Comparison of ENCODE assay signal across 1 cellular context in genomic region chr19:16542045-16542893, GRCh38.
TF ChIP-seq lines count a peak whose summit lies in the region.

Gene CHERP, minus strand, starts transcription at chr19:16542437. Its CDS starts 59 bp downstream, at chr19:16542378.

TF ChIP-seq in GM12878, 131 proteins besides CTCF, POLR2A, EP300 and RAD21 (continued from another document and continues in another):
- no peak for TF ChIP-seq KAT2A (conservative IDR thresholded peaks at IDR 0.05; ENCODE audit: control insufficient read depth, low read depth, low read length)
- TF ChIP-seq ZSCAN29 (IDR thresholded peaks at IDR 0.05) = no peak
- TF ChIP-seq CBX5 (IDR thresholded peaks at IDR 0.05; ENCODE audit: low read depth) = no peak
- peak; percentile 94; the same call in 1 of the 2 replicates for TF ChIP-seq BACH1 (IDR thresholded peaks at IDR 0.05; ENCODE audit: borderline replicate concordance)
- no peak for TF ChIP-seq PBX3 (IDR thresholded peaks at IDR 0.05; ENCODE audit: insufficient replicate concordance, low read depth, low read length)
- TF ChIP-seq ZBTB4 (CRISPR knock-in tag; IDR thresholded peaks at IDR 0.05) = 0 out of 2 replicates have a peak, but pooled peaks have one; percentile 21
- no peak for TF ChIP-seq ZNF622 (IDR thresholded peaks at IDR 0.05)
- TF ChIP-seq CUX1 (IDR thresholded peaks at IDR 0.05; ENCODE audit: insufficient replicate concordance, low read depth, low read length) = no peak
- TF ChIP-seq HDAC2 (IDR thresholded peaks at IDR 0.05) = no peak
- no peak for TF ChIP-seq SMAD1 (IDR thresholded peaks at IDR 0.05; ENCODE audit: low read depth, partially characterized antibody)
- TF ChIP-seq HDGF (IDR thresholded peaks at IDR 0.05) = peak; percentile 87
- TF ChIP-seq CREB1 (IDR thresholded peaks at IDR 0.05; ENCODE audit: low read depth) = peak; percentile 70; the same call in 1 of the 2 replicates
- TF ChIP-seq YY1 (IDR thresholded peaks at IDR 0.05; ENCODE audit: low read depth, low read length) = peak; percentile 31; the same call in 1 of the 2 replicates
- no peak for TF ChIP-seq TCF12 (IDR thresholded peaks at IDR 0.05; ENCODE audit: low read depth, low read length)
- no peak for TF ChIP-seq IRF5 (IDR thresholded peaks at IDR 0.05; ENCODE audit: borderline replicate concordance)
- no peak for TF ChIP-seq ESRRA (IDR thresholded peaks at IDR 0.05; ENCODE audit: low read length)
- TF ChIP-seq CREM (IDR thresholded peaks at IDR 0.05; ENCODE audit: low read depth) = peak; percentile 74
- TF ChIP-seq NR2F1 (conservative IDR thresholded peaks at IDR 0.05) = peak; percentile 28; the same call in 1 of the 2 replicates
- TF ChIP-seq RELA (IDR thresholded peaks at IDR 0.05; ENCODE audit: borderline replicate concordance, partially characterized antibody) = no peak
- TF ChIP-seq ZNF207 (IDR thresholded peaks at IDR 0.05; ENCODE audit: borderline replicate concordance) = no peak; the same call in 1 of the 2 replicates
- TF ChIP-seq PKNOX1 (IDR thresholded peaks at IDR 0.05) = peak; percentile 79
- TF ChIP-seq CBX3 (IDR thresholded peaks at IDR 0.05; ENCODE audit: borderline replicate concordance, low read depth) = no peak
- no peak for TF ChIP-seq FOXM1 (IDR thresholded peaks at IDR 0.05; ENCODE audit: low read depth, low read length)
- TF ChIP-seq RUNX3 (IDR thresholded peaks at IDR 0.05; ENCODE audit: low read length) = peak; percentile 37; the same call in 1 of the 2 replicates
- TF ChIP-seq CEBPZ (IDR thresholded peaks at IDR 0.05; ENCODE audit: low read depth, low read length) = no peak
- TF ChIP-seq ZNF274 (IDR thresholded peaks at IDR 0.05; ENCODE audit: insufficient read depth, insufficient read length) = no peak
- peak; percentile 85; the same call in 1 of the 2 replicates for TF ChIP-seq SMARCA5 (IDR thresholded peaks at IDR 0.05)
- peak; percentile 93 for TF ChIP-seq MXI1 (IDR thresholded peaks at IDR 0.05; ENCODE audit: low read depth, low read length)
- TF ChIP-seq LARP7 (IDR thresholded peaks at IDR 0.05) = peak; percentile 79
- no peak for TF ChIP-seq ATF7 (IDR thresholded peaks at IDR 0.05; ENCODE audit: low read depth)
- 0 out of 2 replicates have a peak, but pooled peaks have one; percentile 28 for TF ChIP-seq RCOR1 (conservative IDR thresholded peaks at IDR 0.05; ENCODE audit: low read depth, low read length)
- TF ChIP-seq GATAD2B (conservative IDR thresholded peaks at IDR 0.05; ENCODE audit: low read depth) = peak; percentile 93
- no peak for TF ChIP-seq MEF2A (IDR thresholded peaks at IDR 0.05; ENCODE audit: insufficient read depth, low read depth, low read length)
- TF ChIP-seq NFIC (IDR thresholded peaks at IDR 0.05; ENCODE audit: low read depth, low read length) = no peak
- no peak for TF ChIP-seq CHD4 (IDR thresholded peaks at IDR 0.05)
- no peak for TF ChIP-seq CEBPB (IDR thresholded peaks at IDR 0.05; ENCODE audit: borderline replicate concordance in 1 of 2, low read depth in 2 of 2, low read length in 2 of 2)
- peak; percentile 55 for TF ChIP-seq BRCA1 (IDR thresholded peaks at IDR 0.05; ENCODE audit: low read depth, low read length)
- no peak for TF ChIP-seq FOS (IDR thresholded peaks at IDR 0.05; ENCODE audit: borderline replicate concordance, extremely low read depth, insufficient read length)
- no peak for TF ChIP-seq KLF5 (IDR thresholded peaks at IDR 0.05; ENCODE audit: partially characterized antibody)
- TF ChIP-seq SPI1 (IDR thresholded peaks at IDR 0.05; ENCODE audit: borderline replicate concordance, insufficient read depth, low read depth, low read length) = peak; percentile 36; the same call in 1 of the 2 replicates
- no peak for TF ChIP-seq SP1 (IDR thresholded peaks at IDR 0.05; ENCODE audit: low read depth, low read length)
- peak; percentile 93 for TF ChIP-seq ZBTB40 (IDR thresholded peaks at IDR 0.05; ENCODE audit: borderline replicate concordance)
